1 cellular context compared by ENCODE assay signal in genomic region chr10:44976352-44977198, GRCh38.
TF ChIP-seq lines count a peak whose summit lies in the region.

No MANE protein-coding gene starts in this region.

TF ChIP-seq in HepG2, 621 proteins besides CTCF, POLR2A, EP300 and RAD21 (continued from another document and continues in another):
- TF ChIP-seq GABPA (IDR thresholded peaks at IDR 0.05; ENCODE audit: low read depth, low read length) (no peak), GABPA (CRISPR knock-in tag; IDR thresholded peaks at IDR 0.05; ENCODE audit: low read depth) (no peak), SIX1 (CRISPR knock-in tag; IDR thresholded peaks at IDR 0.05; ENCODE audit: borderline replicate concordance) (no peak), HMG20A (CRISPR knock-in tag; IDR thresholded peaks at IDR 0.05; ENCODE audit: borderline replicate concordance) (no peak), ZNF18 (CRISPR knock-in tag; IDR thresholded peaks at IDR 0.05; ENCODE audit: insufficient replicate concordance) (no peak), CHD4 (IDR thresholded peaks at IDR 0.05; ENCODE audit: borderline replicate concordance, low read length) (no peak), ZNF318 (CRISPR knock-in tag; IDR thresholded peaks at IDR 0.05) (peak; percentile 89; the same call in 1 of the 2 replicates), ZNF503 (CRISPR knock-in tag; IDR thresholded peaks at IDR 0.05) (no peak), GPBP1L1 (CRISPR knock-in tag; IDR thresholded peaks at IDR 0.05) (no peak), POGZ (CRISPR knock-in tag; IDR thresholded peaks at IDR 0.05) (no peak; the same call in 1 of the 2 replicates), ZBTB34 (CRISPR knock-in tag; IDR thresholded peaks at IDR 0.05) (no peak), CENPT (CRISPR knock-in tag; IDR thresholded peaks at IDR 0.05; ENCODE audit: low read depth) (peak; percentile 54; the same call in 1 of the 2 replicates), ZBTB14 (CRISPR knock-in tag; IDR thresholded peaks at IDR 0.05) (no peak), NFYC (CRISPR knock-in tag; IDR thresholded peaks at IDR 0.05) (no peak; the same call in 1 of the 2 replicates), MTA1 (CRISPR knock-in tag; IDR thresholded peaks at IDR 0.05; ENCODE audit: borderline replicate concordance) (no peak), ATF2 (CRISPR knock-in tag; IDR thresholded peaks at IDR 0.05) (no peak), SP1 (IDR thresholded peaks at IDR 0.05) (no peak), SP1 (CRISPR knock-in tag; IDR thresholded peaks at IDR 0.05) (no peak; the same call in 1 of the 2 replicates), BRCA1 (CRISPR knock-in tag; IDR thresholded peaks at IDR 0.05) (no peak; the same call in 1 of the 2 replicates), EEA1 (CRISPR knock-in tag; IDR thresholded peaks at IDR 0.05; ENCODE audit: borderline replicate concordance) (no peak), ZNF704 (CRISPR knock-in tag; IDR thresholded peaks at IDR 0.05; ENCODE audit: borderline replicate concordance) (no peak), ZBTB39 (CRISPR knock-in tag; IDR thresholded peaks at IDR 0.05) (no peak), HES4 (CRISPR knock-in tag; IDR thresholded peaks at IDR 0.05; ENCODE audit: borderline replicate concordance) (peak; percentile 49; the same call in 1 of the 2 replicates), ZNF484 (CRISPR knock-in tag; IDR thresholded peaks at IDR 0.05; ENCODE audit: borderline replicate concordance, low read depth) (no peak), MLXIP (CRISPR knock-in tag; IDR thresholded peaks at IDR 0.05; ENCODE audit: borderline replicate concordance) (no peak), IRF1 (CRISPR knock-in tag; IDR thresholded peaks at IDR 0.05; ENCODE audit: low read depth) (no peak), HOXD1 (CRISPR knock-in tag; IDR thresholded peaks at IDR 0.05) (peak; percentile 10; the same call in 1 of the 2 replicates), ELF3 (CRISPR knock-in tag; IDR thresholded peaks at IDR 0.05) (peak; percentile 54)
